ENCODE assay signal across 31 cellular contexts in genomic region chr5:102270036-102270435, GRCh38. TPM values are rescaled to one million over a fixed set of nuclear protein-coding genes. Genes with fewer than 3 reads are reported as not detected.
DNase-seq lines count a peak whose midpoint lies in the region; ATAC-seq and TF ChIP-seq lines count a peak whose summit lies in the region.
"Had no signal": no experiment of that assay in that cellular context is flagged by ENCODE, and none has a peak within 500 bp of the region (broad histone marks: within the 10 kb centered on the region; RNA-seq: fewer than 3 reads in every experiment).

No MANE protein-coding gene starts in this region.

- TF ChIP-seq CTCF in mucosa of descending colon (IDR thresholded peaks at IDR 0.05), result no peak
- TF ChIP-seq CTCF in progenitor cell of endocrine pancreas (IDR thresholded peaks at IDR 0.05; ENCODE audit: unreplicated experiment), result no peak

- no peaks in the 10 kb centered on the region for H3K27me3 Mint-ChIP-seq in progenitor cell of endocrine pancreas
- H3K27me3 Mint-ChIP-seq: B cell had no signal

- no peaks in the 10 kb centered on the region for H3K4me1 ChIP-seq in mucosa of descending colon (ENCODE audit: low read depth)
- H3K4me1 ChIP-seq: A549; BE2C; BLaER1; BLaER1 treated with 17β-estradiol and CSF1 and Interleukin-3, amounts not matched to agents 10 nM and 100 nM; Caco-2 had no signal

- no peak overlapping the region for H3K27ac Mint-ChIP-seq in progenitor cell of endocrine pancreas
- H3K27ac Mint-ChIP-seq: B cell; CD4-positive, alpha-beta memory T cell; CD4-positive, alpha-beta T cell; CD4-positive, CD25-positive, alpha-beta regulatory T cell; CD8-positive, alpha-beta memory T cell; CD8-positive, alpha-beta T cell had no signal

- H3K36me3 Mint-ChIP-seq in progenitor cell of endocrine pancreas (ENCODE audit: insufficient read depth), result peaks cover 12% of the 10 kb centered on the region
- H3K36me3 Mint-ChIP-seq: CD4-positive, alpha-beta memory T cell; CD4-positive, CD25-positive, alpha-beta regulatory T cell; CD8-positive, alpha-beta T cell had no signal

- no peaks in the 10 kb centered on the region for H3K9me3 ChIP-seq in mucosa of descending colon
- H3K9me3 ChIP-seq: A549, BE2C, Caco-2 had no signal

- intact Hi-C loops in left colon (cut with DNase I, micrococcal nuclease) (no loop called here), mucosa of descending colon (cut with DNase I, micrococcal nuclease) (no loop called here)

- H3K4me3 Mint-ChIP-seq in progenitor cell of endocrine pancreas (ENCODE audit: low read depth), result no peak overlapping the region
- H3K4me3 Mint-ChIP-seq: B cell; CD14-positive monocyte; CD4-positive, alpha-beta memory T cell; CD4-positive, alpha-beta T cell; CD8-positive, alpha-beta memory T cell; CD8-positive, alpha-beta T cell had no signal

- no peak for DNase-seq in left colon
- no peak for DNase-seq in mucosa of descending colon
- no peak for DNase-seq in progenitor cell of endocrine pancreas (ENCODE audit: low spot score, unreplicated experiment)
- no peak for DNase-seq in DMS153 treated with DMSO at 0.1 percent for 48 hours (lab: John Stamatoyannopoulos, UW; ENCODE audit: unreplicated experiment)
- DNase-seq: 8988T; ACHN; AML-193; BE2C; C1 segment of cervical spinal cord; Caco-2; Calu3; CD4-positive, alpha-beta memory T cell; CD4-positive, alpha-beta T cell; CD4-positive, CD25-positive, alpha-beta regulatory T cell; CD8-positive, alpha-beta memory T cell; CD8-positive, alpha-beta T cell; COR-L47; DMS 273 treated with DMSO at 0.1 percent for 48 hours; DMS153; DMS53; DMS79; DMS79 treated with DMSO at 0.1 percent for 48 hours; DND-41; EL had no signal

- peak; percentile 54 for ATAC-seq in left colon
- ATAC-seq in mucosa of descending colon, result peak; percentile 63
- ATAC-seq: A549; CD8-positive, alpha-beta T cell had no signal

- no peaks in the 10 kb centered on the region for H3K4me1 Mint-ChIP-seq in progenitor cell of endocrine pancreas (ENCODE audit: low read depth)
- H3K4me1 Mint-ChIP-seq: B cell; CD4-positive, alpha-beta memory T cell; CD4-positive, CD25-positive, alpha-beta regulatory T cell; CD8-positive, alpha-beta memory T cell had no signal

- H3K9me3 Mint-ChIP-seq in progenitor cell of endocrine pancreas (ENCODE audit: low read depth), result peaks cover 22% of the 10 kb centered on the region

- no peak overlapping the region for H3K4me3 ChIP-seq in mucosa of descending colon
- H3K4me3 ChIP-seq: A549; BLaER1; BLaER1 treated with 17β-estradiol and CSF1 and Interleukin-3, amounts not matched to agents 10 nM and 100 nM had no signal

- no peaks in the 10 kb centered on the region for H3K36me3 ChIP-seq in mucosa of descending colon (ENCODE audit: low read depth)
- H3K36me3 ChIP-seq: BE2C; BLaER1; BLaER1 treated with 17β-estradiol and CSF1 and Interleukin-3, amounts not matched to agents 10 nM and 100 nM had no signal

RNA-seq across cellular contexts. Expression of gene SLCO4C1, which starts 26.0 kb away (rescaled TPM):
- total RNA-seq in left colon (1 to 10 TPM; 2.3 to 2.7 TPM), mucosa of descending colon (1 to 10 TPM; 2.5 to 3.6 (median 2.6) TPM), progenitor cell of endocrine pancreas (4.0 and 4.8 TPM in 2 replicates)
- total RNA-seq: A172; CD4-positive, CD25-positive, alpha-beta regulatory T cell; Daoy had no signal
